14 cellular contexts compared by ENCODE assay signal in the genomic region with DNA sequence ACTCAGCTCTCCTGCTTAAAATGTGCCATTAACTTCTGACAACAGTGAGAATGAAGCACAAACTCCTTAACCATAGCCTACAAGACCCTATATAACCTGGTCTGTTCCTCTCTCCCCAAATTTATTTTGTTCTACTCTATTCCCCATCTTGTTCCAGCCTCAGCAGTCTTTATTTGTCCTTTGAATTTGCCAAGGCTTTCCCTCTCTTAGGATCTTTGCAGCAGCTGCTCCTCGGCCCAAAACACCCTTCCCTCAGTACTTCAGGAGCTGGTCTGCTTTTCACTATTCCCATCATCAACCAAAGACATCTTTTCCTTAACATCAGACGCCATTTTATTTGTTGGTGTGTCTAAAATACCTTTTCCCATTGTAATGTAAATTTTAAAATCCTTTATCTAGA. TPM values are rescaled to one million over a fixed set of nuclear protein-coding genes. Genes with fewer than 3 reads are reported as not detected.
DNase-seq lines count a peak whose midpoint lies in the region; TF ChIP-seq lines count a peak whose summit lies in the region.
"Had no signal": no experiment of that assay in that cellular context is flagged by ENCODE, and none has a peak within 500 bp of the region (broad histone marks: within the 10 kb centered on the region; RNA-seq: fewer than 3 reads in every experiment).

No MANE protein-coding gene starts in this region.

- no peak for TF ChIP-seq CTCF in colonic mucosa (IDR thresholded peaks at IDR 0.05)

- no peak overlapping the region for H2BK15ac ChIP-seq in mesendoderm (replicated peaks; ENCODE audit: low read depth)

- H4K20me1 ChIP-seq in GM23248 (ENCODE audit: insufficient read depth), result no peaks in the 10 kb centered on the region

- H3K18ac ChIP-seq in mesendoderm (ENCODE audit: low read length), result no peak overlapping the region

- peak overlapping the region; percentile 71 for H3K4me3 ChIP-seq in GM23248
- no peak overlapping the region for H3K4me3 ChIP-seq in colonic mucosa
- H3K4me3 ChIP-seq in mesendoderm (ENCODE audit: low read length), result no peak overlapping the region
- H3K4me3 ChIP-seq in stomach smooth muscle (ENCODE audit: low read length in 2 of 2), result peak overlapping the region in 1 of 2 donors; percentile 63

- DNase-seq in GM23248 (no peak), colonic mucosa (no peak), mesendoderm (no peak), DMS79 (lab: John Stamatoyannopoulos, UW) (no peak), NCI-H2081 (lab: John Stamatoyannopoulos, UW) (no peak), EL (no peak)
- DNase-seq in activated CD4-positive, CD25-positive, alpha-beta regulatory T cell treated with anti-CD3 and anti-CD28 coated beads, Interleukin-2, amount 50 U/mL, for 72 hours, result no peak
- DNase-seq: activated CD4-positive, alpha-beta T cell treated with anti-CD3 and anti-CD28 coated beads for 4 hours; activated T-cell treated with anti-CD3 and anti-CD28 coated beads, Interleukin-2, amount 50 U/mL, for 48 hours; NCI-H82; retina; stimulated activated naive CD4-positive, alpha-beta T cell; T-helper 2 cell had no signal

- H4K8ac ChIP-seq in mesendoderm (ENCODE audit: low read depth, low read length), result no peak overlapping the region

- H3F3A ChIP-seq in GM23248 (ENCODE audit: insufficient read depth), result peaks cover 59% of the 10 kb centered on the region

- peak overlapping the region; percentile 93 for H3K4me2 ChIP-seq in GM23248 (ENCODE audit: unreplicated experiment)
- H3K4me2 ChIP-seq in mesendoderm (ENCODE audit: low read length), result no peak overlapping the region

- no peaks in the 10 kb centered on the region for H3K9me2 ChIP-seq in GM23248 (ENCODE audit: insufficient read depth)

- H3K9ac ChIP-seq in GM23248, result peak overlapping the region; percentile 86
- H3K9ac ChIP-seq in colonic mucosa (ENCODE audit: low read depth in 2 of 2, low read length in 2 of 2), result no peak overlapping the region
- no peak overlapping the region for H3K9ac ChIP-seq in mesendoderm (ENCODE audit: low read length)
- H3K9ac ChIP-seq in stomach smooth muscle (ENCODE audit: low read length in 2 of 2), result no peak overlapping the region

- H2BK5ac ChIP-seq in mesendoderm (ENCODE audit: low read length), result peak overlapping the region; percentile 14

- intact Hi-C loops in colonic mucosa (cut with DNase I), result no loop called here

- H2AFZ ChIP-seq in GM23248, result peak overlapping the region; percentile 61

- H3K79me2 ChIP-seq in GM23248 (ENCODE audit: insufficient read depth) (peaks cover 94% of the 10 kb centered on the region), mesendoderm (ENCODE audit: control insufficient read depth, insufficient read depth, low read length) (no peaks in the 10 kb centered on the region)

- H3K56ac ChIP-seq in mesendoderm (ENCODE audit: low read length), result no peak overlapping the region

- no peaks in the 10 kb centered on the region for H3K79me1 ChIP-seq in mesendoderm (ENCODE audit: low read length)

- H3K9me3 ChIP-seq in GM23248 (ENCODE audit: low read depth), result no peaks in the 10 kb centered on the region
- H3K9me3 ChIP-seq in colonic mucosa, result no peaks in the 10 kb centered on the region
- no peaks in the 10 kb centered on the region for H3K9me3 ChIP-seq in stomach smooth muscle (ENCODE audit: control insufficient read depth in 2 of 2, low read length in 2 of 2)

- H4K5ac ChIP-seq in mesendoderm (ENCODE audit: low read length), result no peak overlapping the region

- 29 to 37% methylated on average over 2 of the region's 2 CpGs for WGBS in GM23248 (ENCODE audit: low coverage in 1 of 2, low lambda C conversion rate in 2 of 2, missing lambda C conversion rate in 2 of 2), 2 experiments
- no CpG with 5 or more reads among the region's 2 CpGs for whole genome bisulfite sequencing in mesendoderm (ENCODE audit: extremely low coverage, insufficient coverage, low lambda C conversion rate)

- no peak overlapping the region for H3K23ac ChIP-seq in mesendoderm (ENCODE audit: low read length)

- H3K36me3 ChIP-seq in GM23248 (ENCODE audit: low read depth), result no peaks in the 10 kb centered on the region
- H3K36me3 ChIP-seq in colonic mucosa, result no peaks in the 10 kb centered on the region
- H3K36me3 ChIP-seq in mesendoderm (ENCODE audit: control insufficient read depth, insufficient read depth, low read length), result no peaks in the 10 kb centered on the region
- H3K36me3 ChIP-seq in stomach smooth muscle (ENCODE audit: control insufficient read depth in 2 of 2, insufficient read depth in 2 of 2, low read length in 2 of 2), result peaks cover 0 to 2% of the 10 kb centered on the region in 2 donors

- H3K27me3 ChIP-seq in GM23248 (replicated peaks; ENCODE audit: insufficient read depth), result no peaks in the 10 kb centered on the region
- no peaks in the 10 kb centered on the region for H3K27me3 ChIP-seq in colonic mucosa
- H3K27me3 ChIP-seq in mesendoderm (ENCODE audit: insufficient read depth, low read length, poor library complexity), result no peaks in the 10 kb centered on the region
- H3K27me3 ChIP-seq in stomach smooth muscle (ENCODE audit: control insufficient read depth in 1 of 2, insufficient read depth in 2 of 2, low read length in 2 of 2), result no peaks in the 10 kb centered on the region

- no peak overlapping the region for H2BK120ac ChIP-seq in mesendoderm (ENCODE audit: low read depth, low read length)

- no peak overlapping the region for H2AK5ac ChIP-seq in mesendoderm (ENCODE audit: low read length)

- H3K27ac ChIP-seq in GM23248 (peak overlapping the region; percentile 95), colonic mucosa (peak overlapping the region; percentile 24), mesendoderm (ENCODE audit: low read depth, low read length) (no peak overlapping the region), stomach smooth muscle (ENCODE audit: low read length) (peak overlapping the region; percentile 79)

- no peak overlapping the region for H3K4ac ChIP-seq in mesendoderm (ENCODE audit: low read depth, low read length)

- H3K4me1 ChIP-seq in GM23248 (ENCODE audit: insufficient read depth) (peaks cover 48% of the 10 kb centered on the region), colonic mucosa (no peaks in the 10 kb centered on the region), mesendoderm (ENCODE audit: control insufficient read depth, low read depth, low read length) (peaks cover 5% of the 10 kb centered on the region), stomach smooth muscle (ENCODE audit: control insufficient read depth, insufficient read depth, low read length) (peaks cover 86% of the 10 kb centered on the region)

- in situ Hi-C loops in GM23248 (cut with MboI), result no loop called here

RNA-seq across cellular contexts. Expression of a gene that starts 10.2 kb away (rescaled TPM):
- total RNA-seq in GM23248 (2014; rRNA removed; shearing (Covaris generic)), result 19.6 and 24.8 TPM in 2 replicates
- polyA plus RNA-seq in GM23248 (2016; fragmentation: Nextera tagmentation; extraction: Ambion mirVana), result 7.0 and 7.3 TPM in 2 replicates
- total RNA-seq in colonic mucosa, result 1 to 10 TPM; 4.4 to 7.6 TPM
- 2.3 TPM for polyA plus RNA-seq in mesendoderm (2013, experiment 1 of 2)
- 2.3 TPM for polyA plus RNA-seq in mesendoderm (2013, experiment 2 of 2)
